29 cellular contexts compared by ENCODE assay signal in genomic region chr2:1916881-1917280, GRCh38.
"Had no signal": no experiment of that assay in that cellular context is flagged by ENCODE, and none has a peak within 500 bp of the region (broad histone marks: within the 10 kb centered on the region; RNA-seq: fewer than 3 reads in every experiment).

No MANE protein-coding gene starts in this region.

- H3K27me3 Mint-ChIP-seq: stimulated activated memory B cell treated with anti-CD40 and anti-IgM and Interleukin-4, amounts not matched to agents 10 μg/mL and 1 μg/mL and 100 μg/mL, for 72 hours; stimulated activated naive CD8-positive, alpha-beta T cell treated with anti-CD3 and anti-CD28 coated beads, Interleukin-15, amount 100 ng/mL, for 72 hours had no signal

- H3K4me3 ChIP-seq: stomach, suprapubic skin, testis, thoracic aorta, thyroid gland, tibial artery, tibial nerve, transverse colon, upper lobe of left lung, upper lobe of right lung, uterus, vagina had no signal

- DNase-seq: stimulated activated CD4-positive, alpha-beta T cell treated with anti-CD3 and anti-CD28 coated beads, Interleukin-2, amount 100 ng/mL, for 48 hours; stimulated activated CD4-positive, alpha-beta T cell treated with anti-CD3 and anti-CD28 coated beads, Interleukin-4, amount 100 ng/mL, for 1 hour; stimulated activated CD4-positive, alpha-beta T cell treated with anti-CD3 and anti-CD28 coated beads, Interleukin-4, amount 100 ng/mL, for 24 hours; stimulated activated CD4-positive, alpha-beta T cell treated with anti-CD3 and anti-CD28 coated beads, Interleukin-4, amount 100 ng/mL, for 4 hours; stimulated activated CD8-positive, alpha-beta memory T cell treated with anti-CD3 and anti-CD28 coated beads, Interleukin-4, amount 100 ng/mL, for 48 hours; stimulated activated naive B cell treated with anti-CD40 and anti-IgM and Interleukin-4, amounts not matched to agents 10 μg/mL and 1 μg/mL and 100 μg/mL, for 72 hours; stimulated activated naive CD4-positive, alpha-beta T cell; stimulated activated naive CD4-positive, alpha-beta T cell treated with Interleukin-2 at 50 U/mL for 16 hours; stimulated activated naive CD8-positive, alpha-beta T cell treated with anti-CD3 and anti-CD28 coated beads, Interleukin-15, amount 100 ng/mL, for 72 hours; stimulated activated naive CD8-positive, alpha-beta T cell treated with anti-CD3 and anti-CD28 coated beads, Interleukin-15, Interleukin-2, amounts not matched to agents 100 U/mL and 50 U/mL, for 24 hours; stomach; substantia nigra; testis; thyroid gland; tibial artery; transverse colon; trophoblast cell; upper lobe of left lung; upper lobe of right lung; uterus had no signal

- H3K9me3 Mint-ChIP-seq: stimulated activated effector memory CD8-positive, alpha-beta T cell treated with anti-CD3 and anti-CD28 coated beads, Interleukin-12 subunit alpha, Interleukin-12 subunit beta, amount 100 ng/mL, for 72 hours; stimulated activated memory B cell treated with anti-CD40 and anti-IgM and Interleukin-4, amounts not matched to agents 10 μg/mL and 1 μg/mL and 100 μg/mL, for 72 hours; stimulated activated naive B cell treated with anti-CD40 and anti-IgM and Interleukin-4, amounts not matched to agents 10 μg/mL and 1 μg/mL and 100 μg/mL, for 72 hours; stimulated activated naive CD8-positive, alpha-beta T cell treated with anti-CD3 and anti-CD28 coated beads, Interleukin-15, amount 100 ng/mL, for 72 hours; stimulated activated naive CD8-positive, alpha-beta T cell treated with anti-CD3 and anti-CD28 coated beads, Interleukin-15, Interleukin-2, amounts not matched to agents 100 ng/mL and 50 ng/mL, for 24 hours; type B pancreatic cell had no signal

- H3K36me3 ChIP-seq: stomach, suprapubic skin, thoracic aorta, thyroid gland, tibial artery, tibial nerve, transverse colon, upper lobe of left lung, upper lobe of right lung, uterus, vagina had no signal

- H3K4me3 Mint-ChIP-seq: stimulated activated effector memory CD8-positive, alpha-beta T cell treated with anti-CD3 and anti-CD28 coated beads, Interleukin-12 subunit alpha, Interleukin-12 subunit beta, amount 100 ng/mL, for 72 hours; stimulated activated memory B cell treated with anti-CD40 and anti-IgM and Interleukin-4, amounts not matched to agents 10 μg/mL and 1 μg/mL and 100 μg/mL, for 72 hours; stimulated activated naive B cell treated with anti-CD40 and anti-IgM and Interleukin-4, amounts not matched to agents 10 μg/mL and 1 μg/mL and 100 μg/mL, for 72 hours; stimulated activated naive CD8-positive, alpha-beta T cell treated with anti-CD3 and anti-CD28 coated beads, Interleukin-15, amount 100 ng/mL, for 72 hours; stimulated activated naive CD8-positive, alpha-beta T cell treated with anti-CD3 and anti-CD28 coated beads, Interleukin-15, Interleukin-2, amounts not matched to agents 100 ng/mL and 50 ng/mL, for 24 hours; type B pancreatic cell had no signal

- H3K4me1 Mint-ChIP-seq: stimulated activated effector memory CD8-positive, alpha-beta T cell treated with anti-CD3 and anti-CD28 coated beads, Interleukin-12 subunit alpha, Interleukin-12 subunit beta, amount 100 ng/mL, for 72 hours; stimulated activated memory B cell treated with anti-CD40 and anti-IgM and Interleukin-4, amounts not matched to agents 10 μg/mL and 1 μg/mL and 100 μg/mL, for 72 hours; stimulated activated naive CD8-positive, alpha-beta T cell treated with anti-CD3 and anti-CD28 coated beads, Interleukin-15, amount 100 ng/mL, for 72 hours had no signal

- H3K27me3 ChIP-seq: testis, thyroid gland, tibial nerve, transverse colon, upper lobe of left lung, upper lobe of right lung, uterus, vagina had no signal

- FAIRE-seq: urothelium cell line had no signal

- H3K9me3 ChIP-seq: stomach, suprapubic skin, testis, thoracic aorta, thyroid gland, tibial artery, tibial nerve, transverse colon, upper lobe of left lung, upper lobe of right lung, uterus, vagina had no signal

- H3K4me1 ChIP-seq: stomach, suprapubic skin, testis, tibial artery, tibial nerve, transverse colon, upper lobe of left lung, upper lobe of right lung, uterus, vagina had no signal

- H3K27ac ChIP-seq: stomach, suprapubic skin, testis, thoracic aorta, tibial artery, tibial nerve, transverse colon, upper lobe of left lung, upper lobe of right lung, uterus, vagina had no signal

- H3K27ac Mint-ChIP-seq: stimulated activated effector memory CD8-positive, alpha-beta T cell treated with anti-CD3 and anti-CD28 coated beads, Interleukin-12 subunit alpha, Interleukin-12 subunit beta, amount 100 ng/mL, for 72 hours; stimulated activated memory B cell treated with anti-CD40 and anti-IgM and Interleukin-4, amounts not matched to agents 10 μg/mL and 1 μg/mL and 100 μg/mL, for 72 hours; stimulated activated naive B cell treated with anti-CD40 and anti-IgM and Interleukin-4, amounts not matched to agents 10 μg/mL and 1 μg/mL and 100 μg/mL, for 72 hours; stimulated activated naive CD8-positive, alpha-beta T cell treated with anti-CD3 and anti-CD28 coated beads, Interleukin-15, amount 100 ng/mL, for 72 hours; stimulated activated naive CD8-positive, alpha-beta T cell treated with anti-CD3 and anti-CD28 coated beads, Interleukin-15, Interleukin-2, amounts not matched to agents 100 ng/mL and 50 ng/mL, for 24 hours; type B pancreatic cell had no signal

- ATAC-seq: stimulated activated effector memory CD8-positive, alpha-beta T cell treated with anti-CD3 and anti-CD28 coated beads, Interleukin-12 subunit alpha, Interleukin-12 subunit beta, amount 100 ng/mL, for 72 hours; stimulated activated memory B cell treated with anti-CD40 and anti-IgM and Interleukin-4, amounts not matched to agents 10 μg/mL and 1 μg/mL and 100 μg/mL, for 72 hours; stimulated activated naive B cell treated with anti-CD40 and anti-IgM and Interleukin-4, amounts not matched to agents 10 μg/mL and 1 μg/mL and 100 μg/mL, for 72 hours; stimulated activated naive CD8-positive, alpha-beta T cell treated with anti-CD3 and anti-CD28 coated beads, Interleukin-15, amount 100 ng/mL, for 72 hours; stimulated activated naive CD8-positive, alpha-beta T cell treated with anti-CD3 and anti-CD28 coated beads, Interleukin-15, Interleukin-2, amounts not matched to agents 100 U/mL and 50 U/mL, for 24 hours; upper lobe of right lung had no signal

- H3K36me3 Mint-ChIP-seq: stimulated activated effector memory CD8-positive, alpha-beta T cell treated with anti-CD3 and anti-CD28 coated beads, Interleukin-12 subunit alpha, Interleukin-12 subunit beta, amount 100 ng/mL, for 72 hours; stimulated activated memory B cell treated with anti-CD40 and anti-IgM and Interleukin-4, amounts not matched to agents 10 μg/mL and 1 μg/mL and 100 μg/mL, for 72 hours; stimulated activated naive B cell treated with anti-CD40 and anti-IgM and Interleukin-4, amounts not matched to agents 10 μg/mL and 1 μg/mL and 100 μg/mL, for 72 hours; type B pancreatic cell had no signal
